ENCODE assay signal across 14 cellular contexts in the genomic region with DNA sequence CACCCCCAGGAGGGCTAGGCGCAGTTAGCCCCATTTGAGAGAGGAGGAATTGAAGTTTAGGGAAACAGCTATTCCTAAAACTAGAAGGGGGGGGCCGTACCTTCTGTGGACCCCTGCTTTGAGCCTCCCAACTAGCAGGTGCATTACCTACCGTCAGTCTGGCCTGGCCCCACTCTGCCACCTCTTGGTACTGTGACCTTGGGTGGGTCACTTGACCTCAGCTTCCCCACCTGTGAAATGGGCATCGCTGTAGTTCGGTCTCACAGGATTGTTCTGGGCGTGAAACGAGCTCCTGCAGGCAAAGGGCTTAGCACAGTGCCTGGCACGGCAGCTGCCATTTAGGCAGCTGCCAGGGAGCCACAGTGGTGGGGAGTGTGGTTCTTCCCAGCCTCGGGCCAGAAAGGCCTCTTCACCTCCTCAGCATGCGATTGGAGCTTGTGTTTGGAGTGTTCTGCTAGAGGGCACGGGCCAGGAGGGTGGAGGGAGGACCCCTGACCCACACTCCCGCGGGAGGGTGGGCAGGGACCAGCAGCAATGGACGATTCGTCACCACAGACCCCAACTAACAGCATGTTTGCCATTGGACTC. TPM values are rescaled to one million over a fixed set of nuclear protein-coding genes. Genes with fewer than 3 reads are reported as not detected.
DNase-seq lines count a peak whose midpoint lies in the region; ATAC-seq and TF ChIP-seq lines count a peak whose summit lies in the region.
"Had no signal": no experiment of that assay in that cellular context is flagged by ENCODE, and none has a peak within 500 bp of the region (broad histone marks: within the 10 kb centered on the region; RNA-seq: fewer than 3 reads in every experiment).

No MANE protein-coding gene starts in this region.

- no peak for TF ChIP-seq EP300 in SK-N-SH (IDR thresholded peaks at IDR 0.05; ENCODE audit: borderline replicate concordance in 1 of 2, low read depth in 1 of 2, low read length in 1 of 2)
- TF ChIP-seq EP300 in gastroesophageal sphincter (IDR thresholded peaks at IDR 0.05), result no peak
- no peak for TF ChIP-seq EP300 in transverse colon (IDR thresholded peaks at IDR 0.05; ENCODE audit: low read depth)

- H3K9me2 ChIP-seq in SK-N-SH, result no peaks in the 10 kb centered on the region

- no peak for TF ChIP-seq CTCF in SK-N-SH (IDR thresholded peaks at IDR 0.05)
- TF ChIP-seq CTCF in gastroesophageal sphincter (IDR thresholded peaks at IDR 0.05), result no peak
- TF ChIP-seq CTCF in psoas muscle (IDR thresholded peaks at IDR 0.05), result no peak
- no peak for TF ChIP-seq CTCF in transverse colon (IDR thresholded peaks at IDR 0.05)

- no peak overlapping the region for H3K9ac ChIP-seq in SK-N-SH
- H3K9ac ChIP-seq: KMS-11 had no signal

- peaks cover 59 to 83% of the 10 kb centered on the region in 2 experiments for H3K36me3 ChIP-seq in SK-N-SH (replicated peaks in 1 of 2; ENCODE audit: control insufficient read depth in 1 of 2, insufficient read depth in 2 of 2, low read length in 1 of 2)
- H3K36me3 ChIP-seq in gastroesophageal sphincter, result peaks cover 0 to 98% of the 10 kb centered on the region in 2 donors
- H3K36me3 ChIP-seq in psoas muscle (ENCODE audit: insufficient read depth in 1 of 2, low read depth in 1 of 2), result peaks cover 5 to 82% of the 10 kb centered on the region in 2 donors
- peaks cover 0 to 47% (median 22%) of the 10 kb centered on the region in 4 donors for H3K36me3 ChIP-seq in transverse colon

- peaks cover 6% of the 10 kb centered on the region for H3F3A ChIP-seq in SK-N-SH (replicated peaks; ENCODE audit: insufficient read depth)

- ATAC-seq in SK-N-SH treated with all-trans-retinoic acid at 6 μM for 48 hours (no peak), gastroesophageal sphincter (no peak), psoas muscle (peak in 1 of 4 donors; percentile 12), HG03521 (IDR thresholded peaks at IDR 0.05; ENCODE audit: unreplicated experiment) (no peak)
- ATAC-seq: stimulated activated memory B cell treated with anti-CD40 and anti-IgM and Interleukin-4, amounts not matched to agents 10 μg/mL and 1 μg/mL and 100 μg/mL, for 72 hours had no signal

- intact Hi-C loops in psoas muscle (cut with DNase I) (no loop called here), transverse colon (cut with DNase I; ENCODE audit: low total_unique reads) (loop anchor here (10.0 kb wide), 1 partner anchor 67 kb away; a partner anchor contains a TSS)

- POLR2A ChIA-PET in SK-N-SH (lab: Yijun Ruan, JAX), result no interaction called here

- 0 out of 2 replicates have a peak, but pooled peaks cover 9% of the 10 kb centered on the region for H4K20me1 ChIP-seq in SK-N-SH (ENCODE audit: insufficient read depth)

- WGBS in SK-N-SH (ENCODE audit: low lambda C conversion rate), result 94% methylated on average over 12 of the region's 15 CpGs
- WGBS in gastroesophageal sphincter (ENCODE audit: low coverage in 1 of 2), 2 donors, result 43 to 54% methylated on average over 3 of the region's 15 CpGs
- WGBS in psoas muscle, 3 donors, result 48 to 66% (median 51%) methylated on average over 15 of the region's 15 CpGs
- WGBS in transverse colon (ENCODE audit: low coverage in 1 of 2), 2 donors, result 52 to 89% methylated on average over 2 to 15 of the region's 15 CpGs

- H3K27me3 ChIP-seq in SK-N-SH (ENCODE audit: insufficient read depth), result no peaks in the 10 kb centered on the region
- H3K27me3 ChIP-seq in gastroesophageal sphincter, result no peaks in the 10 kb centered on the region
- no peaks in the 10 kb centered on the region for H3K27me3 ChIP-seq in psoas muscle (ENCODE audit: insufficient read depth in 3 of 3, low read length in 2 of 3)
- no peaks in the 10 kb centered on the region for H3K27me3 ChIP-seq in transverse colon

- no peak for DNase-seq in SK-N-SH
- no peak for DNase-seq in psoas muscle
- no peak for DNase-seq in transverse colon
- DNase-seq in stimulated activated CD4-positive, alpha-beta T cell treated with anti-CD3 and anti-CD28 coated beads, Interleukin-1b, Interleukin-23, amount 100 ng/mL, for 48 hours, result no peak
- DNase-seq in MV-4-11 (lab: John Stamatoyannopoulos, UW), result no peak
- DNase-seq: 8988T; activated naive CD4-positive, alpha-beta T cell; NCI-H82; stimulated activated CD4-positive, alpha-beta T cell treated with anti-CD3 and anti-CD28 coated beads, Interleukin-2, amount 100 ng/mL, for 48 hours had no signal

- CTCF ChIA-PET in SK-N-SH (lab: Yijun Ruan, JAX), result interaction anchor here (0.7 to 1.4 kb wide), 3 partner anchors 18 to 309 kb away, joined by 3 to 5 read pairs (median 3); a partner anchor contains a TSS

- H3K79me2 ChIP-seq in SK-N-SH (ENCODE audit: insufficient read depth), result peaks cover 59% of the 10 kb centered on the region

- no peak overlapping the region for H3K4me2 ChIP-seq in SK-N-SH
- H3K4me2 ChIP-seq: KMS-11 had no signal

- no peak overlapping the region for H3K4me3 ChIP-seq in SK-N-SH (ENCODE audit: low read depth in 2 of 2, low read length in 1 of 2)
- H3K4me3 ChIP-seq in gastroesophageal sphincter, result no peak overlapping the region
- peak overlapping the region; percentile 6 for H3K4me3 ChIP-seq in psoas muscle
- no peak overlapping the region for H3K4me3 ChIP-seq in transverse colon

- TF ChIP-seq RAD21 in SK-N-SH (IDR thresholded peaks at IDR 0.05; ENCODE audit: low read length), result no peak

- H3K4me1 ChIP-seq in SK-N-SH (ENCODE audit: control insufficient read depth in 1 of 2, insufficient read depth in 2 of 2, low read depth in 1 of 2, low read length in 1 of 2) (peaks cover 0 to 4% of the 10 kb centered on the region in 2 experiments; a peak in 2 of 4 replicates), gastroesophageal sphincter (peaks cover 2 to 95% (median 61%) of the 10 kb centered on the region in 3 donors), psoas muscle (peaks cover 83% of the 10 kb centered on the region), transverse colon (peaks cover 13 to 29% (median 16%) of the 10 kb centered on the region in 4 donors)

- no peak overlapping the region; a peak in 1 of 4 replicates for H3K27ac ChIP-seq in SK-N-SH (ENCODE audit: low read depth in 2 of 2, low read length in 1 of 2)
- H3K27ac ChIP-seq in gastroesophageal sphincter, result peak overlapping the region; percentile 12 to 97 (median 86)
- H3K27ac ChIP-seq in psoas muscle, result peak overlapping the region; percentile 80
- peak overlapping the region; percentile 55 to 82 (median 78) for H3K27ac ChIP-seq in transverse colon
- H3K27ac ChIP-seq: KMS-11 had no signal

- H2AFZ ChIP-seq in SK-N-SH (ENCODE audit: low read depth), result no peak overlapping the region

- no peak for TF ChIP-seq POLR2A in gastroesophageal sphincter (IDR thresholded peaks at IDR 0.05)
- no peak for TF ChIP-seq POLR2A in transverse colon (IDR thresholded peaks at IDR 0.05)

- in situ Hi-C loops in transverse colon (cut with MboI; ENCODE audit: low pct_ligation_motif_present in 1 of 4, low pct_unique_long_range_greater_than_20kb in 1 of 4, low sequenced_read_pairs in 3 of 4), result no loop called here

- H3K9me3 ChIP-seq in SK-N-SH (no peaks in the 10 kb centered on the region), gastroesophageal sphincter (no peaks in the 10 kb centered on the region), psoas muscle (no peaks in the 10 kb centered on the region), transverse colon (no peaks in the 10 kb centered on the region)

TF ChIP-seq in SK-N-SH, 30 proteins besides CTCF, POLR2A, EP300 and RAD21:
- no peak for TF ChIP-seq MXI1 (IDR thresholded peaks at IDR 0.05; ENCODE audit: low read depth, low read length)
- TF ChIP-seq POLR2AphosphoS5 (IDR thresholded peaks at IDR 0.05; ENCODE audit: low read depth, low read length), result 0 out of 2 replicates have a peak, but pooled peaks have one; percentile 24
TF ChIP-seq in SK-N-SH: peak in this region for 1.

TF ChIP-seq in SK-N-SH treated with all-trans-retinoic acid at 6 μM for 48 hours, 23 proteins besides CTCF, POLR2A, EP300 and RAD21:
- TF ChIP-seq ZNF70 (CRISPR knock-in tag; IDR thresholded peaks at IDR 0.05) (no peak), BACH2 (CRISPR knock-in tag; IDR thresholded peaks at IDR 0.05; ENCODE audit: borderline replicate concordance) (no peak), GLIS3 (CRISPR knock-in tag; IDR thresholded peaks at IDR 0.05) (no peak)
- TF ChIP-seq, protein P1, sequence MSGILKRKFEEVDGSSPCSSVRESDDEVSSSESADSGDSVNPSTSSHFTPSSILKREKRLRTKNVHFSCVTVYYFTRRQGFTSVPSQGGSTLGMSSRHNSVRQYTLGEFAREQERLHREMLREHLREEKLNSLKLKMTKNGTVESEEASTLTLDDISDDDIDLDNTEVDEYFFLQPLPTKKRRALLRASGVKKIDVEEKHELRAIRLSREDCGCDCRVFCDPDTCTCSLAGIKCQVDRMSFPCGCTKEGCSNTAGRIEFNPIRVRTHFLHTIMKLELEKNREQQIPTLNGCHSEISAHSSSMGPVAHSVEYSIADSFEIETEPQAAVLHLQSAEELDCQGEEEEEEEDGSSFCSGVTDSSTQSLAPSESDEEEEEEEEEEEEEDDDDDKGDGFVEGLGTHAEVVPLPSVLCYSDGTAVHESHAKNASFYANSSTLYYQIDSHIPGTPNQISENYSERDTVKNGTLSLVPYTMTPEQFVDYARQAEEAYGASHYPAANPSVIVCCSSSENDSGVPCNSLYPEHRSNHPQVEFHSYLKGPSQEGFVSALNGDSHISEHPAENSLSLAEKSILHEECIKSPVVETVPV (CRISPR knock-in tag; IDR thresholded peaks at IDR 0.05), result no peak
- TF ChIP-seq, protein P2, sequence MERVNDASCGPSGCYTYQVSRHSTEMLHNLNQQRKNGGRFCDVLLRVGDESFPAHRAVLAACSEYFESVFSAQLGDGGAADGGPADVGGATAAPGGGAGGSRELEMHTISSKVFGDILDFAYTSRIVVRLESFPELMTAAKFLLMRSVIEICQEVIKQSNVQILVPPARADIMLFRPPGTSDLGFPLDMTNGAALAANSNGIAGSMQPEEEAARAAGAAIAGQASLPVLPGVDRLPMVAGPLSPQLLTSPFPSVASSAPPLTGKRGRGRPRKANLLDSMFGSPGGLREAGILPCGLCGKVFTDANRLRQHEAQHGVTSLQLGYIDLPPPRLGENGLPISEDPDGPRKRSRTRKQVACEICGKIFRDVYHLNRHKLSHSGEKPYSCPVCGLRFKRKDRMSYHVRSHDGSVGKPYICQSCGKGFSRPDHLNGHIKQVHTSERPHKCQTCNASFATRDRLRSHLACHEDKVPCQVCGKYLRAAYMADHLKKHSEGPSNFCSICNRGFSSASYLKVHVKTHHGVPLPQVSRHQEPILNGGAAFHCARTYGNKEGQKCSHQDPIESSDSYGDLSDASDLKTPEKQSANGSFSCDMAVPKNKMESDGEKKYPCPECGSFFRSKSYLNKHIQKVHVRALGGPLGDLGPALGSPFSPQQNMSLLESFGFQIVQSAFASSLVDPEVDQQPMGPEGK (CRISPR knock-in tag; IDR thresholded peaks at IDR 0.05; ENCODE audit: borderline replicate concordance), result no peak
TF ChIP-seq in SK-N-SH treated with all-trans-retinoic acid at 6 μM for 48 hours: peak in this region for 0.

RNA-seq across cellular contexts. Expression of a gene that starts 32.0 kb away (rescaled TPM):
- polyA plus RNA-seq in SK-N-SH (2012; rRNA removed), result 1.7 and 3.0 TPM in 2 replicates
- polyA plus RNA-seq in SK-N-SH (2012; cell fraction: cytosol; rRNA removed), result 0.48 and 0.50 TPM in 2 replicates
- 14.5 and 19.0 TPM in 2 replicates for polyA plus RNA-seq in SK-N-SH (2012; cell fraction: nucleus; rRNA removed)
- 1 to 10 TPM in 2 of 4 donors, under 1 TPM in 1, not detected in 1; 0.93 to 2.2 (median 1.1) TPM for total RNA-seq in gastroesophageal sphincter
- under 1 TPM; 0.32 to 0.64 (median 0.52) TPM for total RNA-seq in psoas muscle
- under 1 TPM; 0.27 to 0.35 (median 0.34) TPM for polyA plus RNA-seq in psoas muscle
- total RNA-seq in transverse colon, result 10 to 100 TPM in 2 of 4 donors, 1 to 10 TPM in 1, not detected in 1; 2.6 to 44.8 (median 14.4) TPM

Comparison
In these comparisons a context has a peak if more than half of its experiments do, and no peak if none do; other contexts are left out.
1. H3K27ac ChIP-seq: peak in gastroesophageal sphincter (4 of 4), psoas muscle (single experiment) and transverse colon (4 of 4); none in SK-N-SH (0 of 2).